10 cellular contexts compared by ENCODE assay signal in the genomic region with DNA sequence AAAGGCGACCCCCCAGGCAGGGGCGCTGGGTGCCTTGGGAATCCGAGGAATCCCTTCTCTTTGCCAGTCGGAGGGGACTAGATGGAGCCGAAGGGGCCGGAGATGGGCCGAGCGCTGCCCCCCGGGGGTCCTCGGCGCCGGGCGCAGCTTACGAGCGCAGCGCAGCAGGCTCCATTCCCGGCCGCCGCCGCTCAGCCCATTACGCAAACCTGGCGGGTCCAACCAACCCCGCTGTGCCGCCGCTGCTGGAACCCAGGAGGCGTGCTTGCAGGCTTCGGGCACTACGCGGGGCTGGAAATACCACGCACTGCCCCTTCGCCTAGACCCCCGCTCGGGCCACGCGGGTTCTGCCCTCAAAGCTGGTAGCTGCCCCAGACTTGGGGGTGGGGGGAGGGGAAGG. TPM values are rescaled to one million over a fixed set of nuclear protein-coding genes. Genes with fewer than 3 reads are reported as not detected.
DNase-seq lines count a peak whose midpoint lies in the region; ATAC-seq and TF ChIP-seq lines count a peak whose summit lies in the region.
"Not testable (repeated sequence)": the region's sequence is repeated elsewhere in the genome, so short reads cannot be mapped to it uniquely, and the experiment has no call there.
"Had no signal": no experiment of that assay in that cellular context is flagged by ENCODE, and none has a peak within 500 bp of the region (broad histone marks: within the 10 kb centered on the region; RNA-seq: fewer than 3 reads in every experiment).

No MANE protein-coding gene starts in this region.

- WGBS in esophagus, 2 donors: 0 to 1% methylated on average over 16 to 25 of the region's 35 CpGs
- 1% methylated on average over 15 of the region's 35 CpGs; no CpG with 5 or more reads in 1 of the 2 donors for WGBS in lower leg skin, 2 donors

- H3K4me1 Mint-ChIP-seq in activated CD4-positive, alpha-beta T cell treated with anti-CD3 and anti-CD28 coated beads, Interleukin-2, amount 10 ng/mL, durations not matched to agents 24 days and 14 days; activated naive CD4-positive, alpha-beta T cell treated with anti-CD3 and anti-CD28 coated beads for 36 hours (ENCODE audit: low read depth): not testable (repeated sequence)

- in situ Hi-C loops in gastrocnemius medialis (cut with MboI; ENCODE audit: low sequenced_read_pairs in 4 of 4): not testable (repeated sequence)

- not testable (repeated sequence) for H3K27me3 Mint-ChIP-seq in activated CD4-positive, alpha-beta T cell treated with anti-CD3 and anti-CD28 coated beads, Interleukin-2, amount 10 ng/mL, durations not matched to agents 24 days and 14 days; activated naive CD4-positive, alpha-beta T cell treated with anti-CD3 and anti-CD28 coated beads for 36 hours (ENCODE audit: low read depth)

- H3K27me3 ChIP-seq in esophagus (ENCODE audit: control insufficient read depth in 1 of 2, insufficient read depth in 2 of 2, low read length in 2 of 2); gastrocnemius medialis: not testable (repeated sequence)

- H3K4me3 ChIP-seq in AG09309 (ENCODE audit: control insufficient read depth, low read depth, low read length): peak overlapping the region; percentile 37
- peak overlapping the region; percentile 27 for H3K4me3 ChIP-seq in Jurkat, Clone E6-1 (ENCODE audit: low read length)
- H3K4me3 ChIP-seq in esophagus (ENCODE audit: low read depth in 1 of 2, low read length in 2 of 2): peak overlapping the region; percentile 37 to 40
- H3K4me3 ChIP-seq in lower leg skin (ENCODE audit: low read depth, poor library complexity, severe bottlenecking): peak overlapping the region; percentile 45
- H3K4me3 ChIP-seq in gastrocnemius medialis: peak overlapping the region; percentile 42 to 62 (median 48)

- not testable (repeated sequence) for TF ChIP-seq CTCF in AG09309 (IDR thresholded peaks at IDR 0.05; ENCODE audit: control insufficient read depth, insufficient read depth, low read depth, low read length, missing control alignments); lower leg skin (IDR thresholded peaks at IDR 0.05); gastrocnemius medialis (IDR thresholded peaks at IDR 0.05 in 4 of 5, conservative IDR thresholded peaks at IDR 0.05 in 1 of 5)

- ATAC-seq in gastrocnemius medialis: not testable (repeated sequence)

- not testable (repeated sequence) for H3K9me3 Mint-ChIP-seq in activated CD4-positive, alpha-beta T cell treated with anti-CD3 and anti-CD28 coated beads, Interleukin-2, amount 10 ng/mL, durations not matched to agents 24 days and 14 days; activated naive CD4-positive, alpha-beta T cell treated with anti-CD3 and anti-CD28 coated beads for 36 hours

- CTCF ChIA-PET in activated naive CD4-positive, alpha-beta T cell treated with anti-CD3 and anti-CD28 coated beads for 36 hours (lab: Charles Lee): not testable (repeated sequence)

- H3K4me1 ChIP-seq in esophagus (ENCODE audit: control insufficient read depth in 2 of 2, insufficient read depth in 2 of 2, low read length in 1 of 2); gastrocnemius medialis: not testable (repeated sequence)

- not testable (repeated sequence) for DNase-seq in AG09309 (ENCODE audit: low read depth); Jurkat, Clone E6-1 (ENCODE audit: low read depth, low spot score); gastrocnemius medialis
- DNase-seq in activated CD4-positive, alpha-beta T cell treated with anti-CD3 and anti-CD28 coated beads, Interleukin-2, amount 10 ng/mL, durations not matched to agents 24 days and 14 days: peak; percentile 88
- peak; percentile 57 for DNase-seq in activated naive CD4-positive, alpha-beta T cell treated with anti-CD3 and anti-CD28 coated beads for 36 hours
- DNase-seq in lower leg skin (ENCODE audit: low spot score in 2 of 2): peak; percentile 25 to 91
- DNase-seq in stimulated activated CD8-positive, alpha-beta memory T cell treated with anti-CD3 and anti-CD28 coated beads, Interleukin-7, amount 100 ng/mL, for 4 hours (ENCODE audit: low read depth in 2 of 2): peak; percentile 11 to 47

- TF ChIP-seq POLR2A in lower leg skin (IDR thresholded peaks at IDR 0.05); gastrocnemius medialis (IDR thresholded peaks at IDR 0.05): not testable (repeated sequence)

- not testable (repeated sequence) for H3K36me3 Mint-ChIP-seq in activated CD4-positive, alpha-beta T cell treated with anti-CD3 and anti-CD28 coated beads, Interleukin-2, amount 10 ng/mL, durations not matched to agents 24 days and 14 days (ENCODE audit: low read depth); activated naive CD4-positive, alpha-beta T cell treated with anti-CD3 and anti-CD28 coated beads for 36 hours (ENCODE audit: low read depth)

- H3K27ac ChIP-seq in esophagus (ENCODE audit: low read depth in 2 of 2, low read length in 1 of 2) (peak overlapping the region in 1 of 2 donors; percentile 42), gastrocnemius medialis (peak overlapping the region in 1 of 4 donors; percentile 63)

- not testable (repeated sequence) for H3K36me3 ChIP-seq in esophagus (ENCODE audit: control insufficient read depth in 2 of 2, insufficient read depth in 2 of 2, low read length in 1 of 2); gastrocnemius medialis

- not testable (repeated sequence) for H3K27ac Mint-ChIP-seq in activated CD4-positive, alpha-beta T cell treated with anti-CD3 and anti-CD28 coated beads, Interleukin-2, amount 10 ng/mL, durations not matched to agents 24 days and 14 days; activated naive CD4-positive, alpha-beta T cell treated with anti-CD3 and anti-CD28 coated beads for 36 hours

- intact Hi-C loops in activated CD4-positive, alpha-beta T cell treated with anti-CD3 and anti-CD28 coated beads, Interleukin-2, amount 10 ng/mL, durations not matched to agents 24 days and 14 days (cut with micrococcal nuclease); activated naive CD4-positive, alpha-beta T cell treated with anti-CD3 and anti-CD28 coated beads for 36 hours (cut with micrococcal nuclease); lower leg skin (cut with DNase I; ENCODE audit: low total_unique reads); gastrocnemius medialis (cut with DNase I; ENCODE audit: low total_unique reads): not testable (repeated sequence)

- not testable (repeated sequence) for H3K4me3 Mint-ChIP-seq in activated CD4-positive, alpha-beta T cell treated with anti-CD3 and anti-CD28 coated beads, Interleukin-2, amount 10 ng/mL, durations not matched to agents 24 days and 14 days; activated naive CD4-positive, alpha-beta T cell treated with anti-CD3 and anti-CD28 coated beads for 36 hours

- not testable (repeated sequence) for H3K9me3 ChIP-seq in esophagus (ENCODE audit: control insufficient read depth in 2 of 2, insufficient read depth in 1 of 2, low read depth in 1 of 2, low read length in 1 of 2); gastrocnemius medialis

RNA-seq across cellular contexts. Expression of gene PPIAL4D, which starts 26.9 kb away (rescaled TPM):
- 12.1 TPM for polyA plus RNA-seq in Jurkat, Clone E6-1 (2012; ENCODE audit: insufficient read depth, insufficient read length)
- not detected in 2 replicates for total RNA-seq in activated CD4-positive, alpha-beta T cell treated with anti-CD3 and anti-CD28 coated beads, Interleukin-2, amount 10 ng/mL, durations not matched to agents 24 days and 14 days
- total RNA-seq in activated naive CD4-positive, alpha-beta T cell treated with anti-CD3 and anti-CD28 coated beads for 36 hours: not detected
- polyA plus RNA-seq in esophagus: not detected
- total RNA-seq in lower leg skin: under 1 TPM in 1 of 4 donors, not detected in 3; 0.84 TPM
- total RNA-seq in gastrocnemius medialis: not detected
- total RNA-seq: foreskin keratinocyte, HT-29 had no signal
- polyA plus RNA-seq: foreskin keratinocyte had no signal
